8 cellular contexts compared by ENCODE assay signal in the genomic region with DNA sequence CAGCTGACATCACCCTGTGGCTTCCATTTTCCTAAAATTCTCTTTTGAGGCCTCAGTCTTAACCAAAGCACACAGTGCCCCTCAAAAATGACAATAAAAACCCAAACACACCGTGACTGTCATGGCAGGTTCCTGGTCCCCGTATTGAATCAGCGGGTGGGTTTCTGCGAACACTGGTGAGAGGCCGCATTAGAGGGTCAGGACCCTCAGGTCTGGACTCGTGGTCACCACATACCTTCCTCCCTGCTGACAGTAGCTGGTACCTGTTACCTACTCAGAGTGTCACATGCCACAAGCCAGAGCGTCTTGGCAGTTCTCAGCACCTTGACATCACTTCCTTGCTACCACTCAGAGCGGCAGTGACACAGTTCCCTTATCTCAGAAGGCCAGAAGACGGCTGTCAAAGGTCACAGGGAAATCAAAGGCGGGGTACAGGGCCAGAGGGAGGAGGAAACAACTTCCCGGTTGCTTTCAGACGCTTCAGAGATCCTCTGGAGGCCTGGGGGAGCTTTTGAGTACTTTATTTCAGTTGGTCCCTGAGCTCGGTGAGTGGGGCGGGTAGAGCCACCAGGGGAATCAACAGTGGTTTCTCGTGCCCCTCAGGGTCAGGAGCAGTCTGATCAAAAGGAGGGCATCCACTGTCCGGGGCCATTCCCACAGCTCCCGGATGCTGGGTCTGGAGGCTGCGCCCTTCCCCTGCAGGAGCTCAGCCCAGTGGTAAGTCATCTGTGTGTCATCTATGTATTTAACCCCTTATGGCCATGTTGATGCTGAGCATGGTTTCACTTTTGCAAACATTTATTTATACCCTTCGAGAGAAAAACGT. TPM values are rescaled to one million over a fixed set of nuclear protein-coding genes. Genes with fewer than 3 reads are reported as not detected.
DNase-seq lines count a peak whose midpoint lies in the region; ATAC-seq, FAIRE-seq and TF ChIP-seq lines count a peak whose summit lies in the region.

TSS of gene CCR5AS (minus strand) at position 281 of the 826 bp plus-strand sequence.
TSS of gene CCRL2 (plus strand) at position 474 of the 826 bp plus-strand sequence. CDS start 821 bp downstream, outside the sequence.

- ATAC-seq in HG03432 (IDR thresholded peaks at IDR 0.05; ENCODE audit: unreplicated experiment) (peak; percentile 55), HG03095 (IDR thresholded peaks at IDR 0.05; ENCODE audit: unreplicated experiment) (no peak)
- peak; percentile 92 for ATAC-seq in activated CD4-positive, CD25-positive, alpha-beta regulatory T cell treated with anti-CD3 and anti-CD28 coated beads, Interleukin-2, amount 50 U/mL, for 24 hours
- peak; percentile 85 for ATAC-seq in naive thymus-derived CD4-positive, alpha-beta T cell

- TSS peak; percentile 78 for BruUV-seq in endothelial cell of umbilical vein (replicated peaks; lab: Mats Ljungman, UMichigan)

- WGBS in testis, 2 donors = 63 to 65% methylated on average over 17 to 20 of the region's 20 CpGs

- H3K27ac Mint-ChIP-seq in naive thymus-derived CD4-positive, alpha-beta T cell = peak within 1 kb of the TSS; percentile 76 to 95 (median 86)

- intact Hi-C loops in endothelial cell of umbilical vein (cut with micrococcal nuclease) = loop anchor here (1.0 kb wide), 1 partner anchor 21 kb away; no protein-coding TSS in a partner anchor
- intact Hi-C loops in naive thymus-derived CD4-positive, alpha-beta T cell (cut with micrococcal nuclease) = loop anchor here in 1 of 2 donors (2.0 kb wide), 2 partner anchors 34 to 132 kb away; no protein-coding TSS in a partner anchor
- intact Hi-C loops in testis (cut with DNase I; ENCODE audit: low total_unique reads) = no loop called here

- H3K9me3 ChIP-seq in endothelial cell of umbilical vein (replicated peaks; ENCODE audit: control insufficient read depth, insufficient read depth, low read length) (no peaks in the 10 kb centered on the region), testis (no peaks in the 10 kb centered on the region)
- no peaks in the 10 kb centered on the region for H3K9me3 ChIP-seq in naive thymus-derived CD4-positive, alpha-beta T cell (ENCODE audit: control insufficient read depth in 2 of 3, low read length in 3 of 3)

- peak; percentile 86 for DNase-seq in endothelial cell of umbilical vein (ENCODE audit: low read depth, low spot score)
- peak; percentile 9 to 50 (median 31) for DNase-seq in naive thymus-derived CD4-positive, alpha-beta T cell
- peak; percentile 33 for DNase-seq in testis
- DNase-seq in NCI-H510A treated with DMSO at 0.1 percent for 48 hours (lab: John Stamatoyannopoulos, UW) = no peak

- H3K9me3 Mint-ChIP-seq in naive thymus-derived CD4-positive, alpha-beta T cell = peaks cover 0 to 4% (median 0%) of the 10 kb centered on the region in 11 donors

- POLR2A ChIA-PET in endothelial cell of umbilical vein (lab: Charles Lee) = no interaction called here
- POLR2A ChIA-PET in naive thymus-derived CD4-positive, alpha-beta T cell (lab: Charles Lee) = no interaction called here

- H3K36me3 ChIP-seq in endothelial cell of umbilical vein (ENCODE audit: control insufficient read depth in 2 of 2, extremely low read depth in 1 of 2, insufficient read depth in 2 of 2, low read length in 2 of 2) (no peaks in the 10 kb centered on the region), testis (ENCODE audit: low read depth, missing control alignments) (no peaks in the 10 kb centered on the region)
- no peaks in the 10 kb centered on the region for H3K36me3 ChIP-seq in naive thymus-derived CD4-positive, alpha-beta T cell (ENCODE audit: control insufficient read depth in 2 of 3, insufficient read depth in 3 of 3, low read length in 3 of 3)

- H3K9ac ChIP-seq in endothelial cell of umbilical vein (replicated peaks; ENCODE audit: extremely low read depth, insufficient read depth, low read length) = peak within 1 kb of the TSS; percentile 77

- CTCF ChIA-PET in endothelial cell of umbilical vein (lab: Charles Lee) = interaction anchor here (0.5 to 6.8 kb wide), 8 partner anchors 9 to 1922 kb away, joined by 3 to 50 read pairs (median 4); no protein-coding TSS in a partner anchor
- CTCF ChIA-PET in naive thymus-derived CD4-positive, alpha-beta T cell (lab: Charles Lee) = interaction anchor here (0.8 to 1.1 kb wide), 2 partner anchors 22 to 130 kb away, joined by 3 read pairs; no protein-coding TSS in a partner anchor

- TF ChIP-seq CTCF in 22Rv1 (IDR thresholded peaks at IDR 0.05) = no peak
- no peak for TF ChIP-seq CTCF in endothelial cell of umbilical vein (IDR thresholded peaks at IDR 0.05; ENCODE audit: extremely low read depth in 1 of 2, insufficient read depth in 1 of 2, low read depth in 1 of 2, low read length in 2 of 2)
- no peak for TF ChIP-seq CTCF in testis (IDR thresholded peaks at IDR 0.05)

- peak within 1 kb of the TSS; percentile 72 to 88 (median 84) for H3K4me3 Mint-ChIP-seq in naive thymus-derived CD4-positive, alpha-beta T cell

- H3K4me2 ChIP-seq in endothelial cell of umbilical vein (ENCODE audit: insufficient read depth, low read length) = peak within 1 kb of the TSS; percentile 93

- H3K27me3 ChIP-seq in endothelial cell of umbilical vein (ENCODE audit: control insufficient read depth in 2 of 2, insufficient read depth in 2 of 2, low read length in 2 of 2) (no peaks in the 10 kb centered on the region), testis (no peaks in the 10 kb centered on the region)
- H3K27me3 ChIP-seq in naive thymus-derived CD4-positive, alpha-beta T cell (ENCODE audit: control insufficient read depth in 2 of 2, insufficient read depth in 2 of 2, low read length in 2 of 2) = no peaks in the 10 kb centered on the region

- H3K9me1 ChIP-seq in endothelial cell of umbilical vein (replicated peaks; ENCODE audit: control insufficient read depth, extremely low read depth, insufficient read depth, low read length) = no peaks in the 10 kb centered on the region

- peaks cover 11 to 37% (median 33%) of the 10 kb centered on the region in 7 donors for H3K4me1 Mint-ChIP-seq in naive thymus-derived CD4-positive, alpha-beta T cell

- peak; percentile 35 for TF ChIP-seq POLR2A in endothelial cell of umbilical vein (IDR thresholded peaks at IDR 0.05; ENCODE audit: low read depth, low read length)
- TF ChIP-seq POLR2A in testis (IDR thresholded peaks at IDR 0.05) = no peak

- H3K36me3 Mint-ChIP-seq in naive thymus-derived CD4-positive, alpha-beta T cell = peaks cover 0 to 7% (median 3%) of the 10 kb centered on the region in 5 donors

- no peaks in the 10 kb centered on the region for H3K79me2 ChIP-seq in endothelial cell of umbilical vein (ENCODE audit: control insufficient read depth, insufficient read depth, low read length)

- no peaks in the 10 kb centered on the region for H4K20me1 ChIP-seq in endothelial cell of umbilical vein (replicated peaks; ENCODE audit: control insufficient read depth, extremely low read depth, insufficient read depth, low read length)

- H3K4me1 ChIP-seq in endothelial cell of umbilical vein (ENCODE audit: control insufficient read depth, extremely low read depth, insufficient read depth, low read length) = peaks cover 41% of the 10 kb centered on the region
- H3K4me1 ChIP-seq in naive thymus-derived CD4-positive, alpha-beta T cell (ENCODE audit: control insufficient read depth in 2 of 2, insufficient read depth in 2 of 2, low read length in 2 of 2) = peaks cover 5 to 10% of the 10 kb centered on the region in 2 donors
- no peaks in the 10 kb centered on the region for H3K4me1 ChIP-seq in testis

- H3K27ac ChIP-seq in 22Rv1 (peak within 1 kb of the TSS; percentile 65), endothelial cell of umbilical vein (ENCODE audit: insufficient read depth, low read depth, low read length) (peak within 1 kb of the TSS; percentile 63), testis (peak within 1 kb of the TSS; percentile 53 to 74)
- peak within 1 kb of the TSS; percentile 57 for H3K27ac ChIP-seq in naive thymus-derived CD4-positive, alpha-beta T cell (ENCODE audit: low read depth, low read length)

- dilution Hi-C loops in endothelial cell of umbilical vein (cut with MboI; ENCODE audit: extremely low pct_ligation_motif_present, low sequenced_read_pairs) = no loop called here

- H3K27me3 Mint-ChIP-seq in naive thymus-derived CD4-positive, alpha-beta T cell = peaks cover 0 to 23% (median 0%) of the 10 kb centered on the region in 5 donors

- peak; percentile 85 for FAIRE-seq in endothelial cell of umbilical vein (lab: Jason Lieb, UNC)

- H2AFZ ChIP-seq in endothelial cell of umbilical vein (ENCODE audit: low read depth, low read length) = peak within 1 kb of the TSS; percentile 89

- peak within 1 kb of the TSS; percentile 19 to 67 (median 23) for H3K4me3 ChIP-seq in endothelial cell of umbilical vein (replicated peaks in 1 of 3; ENCODE audit: insufficient read depth in 1 of 3, low read depth in 1 of 3, low read length in 3 of 3)
- H3K4me3 ChIP-seq in naive thymus-derived CD4-positive, alpha-beta T cell (ENCODE audit: low read length) = peak within 1 kb of the TSS; percentile 55
- no peak within 1 kb of the TSS for H3K4me3 ChIP-seq in testis

TF ChIP-seq in endothelial cell of umbilical vein, 7 proteins besides CTCF, POLR2A, EP300 and RAD21 (continues in another document):
- peak; percentile 87 for TF ChIP-seq GATA2 (IDR thresholded peaks at IDR 0.05; ENCODE audit: insufficient read depth, insufficient read length, low read depth, low read length)
- TF ChIP-seq JUN (IDR thresholded peaks at IDR 0.05; ENCODE audit: borderline replicate concordance, insufficient read depth, insufficient read length, low read depth) = peak; percentile 18
- TF ChIP-seq, protein P1, sequence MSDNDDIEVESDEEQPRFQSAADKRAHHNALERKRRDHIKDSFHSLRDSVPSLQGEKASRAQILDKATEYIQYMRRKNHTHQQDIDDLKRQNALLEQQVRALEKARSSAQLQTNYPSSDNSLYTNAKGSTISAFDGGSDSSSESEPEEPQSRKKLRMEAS (IDR thresholded peaks at IDR 0.05; ENCODE audit: insufficient read depth, insufficient read length) = peak; percentile 49
- TF ChIP-seq MYC (IDR thresholded peaks at IDR 0.05; ENCODE audit: low read depth, low read length) = no peak
- peak; percentile 52 for TF ChIP-seq FOS (IDR thresholded peaks at IDR 0.05; ENCODE audit: borderline replicate concordance, insufficient read depth, low read length)

RNA-seq across cellular contexts. Expression of gene CCRL2, which starts in this region (rescaled TPM):
- total RNA-seq in endothelial cell of umbilical vein = 3.9 and 6.4 TPM in 2 replicates
- polyA plus RNA-seq in endothelial cell of umbilical vein = 6.6 and 7.4 TPM in 2 replicates
- 4.9 and 5.8 TPM in 2 replicates for polyA plus RNA-seq in endothelial cell of umbilical vein (2011; cell fraction: cytosol; rRNA removed)
- 7.6 and 9.3 TPM in 2 replicates for polyA plus RNA-seq in endothelial cell of umbilical vein (2011; cell fraction: nucleus; rRNA removed)
- 2.9 and 6.5 TPM in 2 replicates for polyA plus RNA-seq in endothelial cell of umbilical vein (2012)
- polyA minus RNA-seq in endothelial cell of umbilical vein = 11.2 and 14.3 TPM in 2 replicates
- not detected for polyA minus RNA-seq in endothelial cell of umbilical vein (2011; cell fraction: cytosol; rRNA and poly(A)+ RNA removed)
- 9.0 and 9.6 TPM in 2 replicates for polyA minus RNA-seq in endothelial cell of umbilical vein (2011; cell fraction: nucleus; rRNA and poly(A)+ RNA removed)
- 10 to 100 TPM in 1 of 5 experiments, 1 to 10 TPM in 2, under 1 TPM in 2; 0.35 to 20.5 (median 5.0) TPM for total RNA-seq in naive thymus-derived CD4-positive, alpha-beta T cell
- polyA plus RNA-seq in naive thymus-derived CD4-positive, alpha-beta T cell = 1 to 10 TPM in 1 of 2 donors, under 1 TPM in 1; 0.34 to 1.3 TPM
- total RNA-seq in testis = under 1 TPM; 0.31 to 0.87 TPM
- 1.2 TPM for polyA plus RNA-seq in testis (ENCODE audit: insufficient read depth, low read depth, low replicate concordance)

Comparison
In these comparisons a context has a peak if more than half of its experiments do, and no peak if none do; other contexts are left out.
1. H3K4me3 ChIP-seq: peak in endothelial cell of umbilical vein (3 of 3) and naive thymus-derived CD4-positive, alpha-beta T cell (single experiment); none in testis (0 of 2).
2. Peak in every context shown above with its lines, with median percentiles within 50 percentile points of each other: H3K27ac ChIP-seq.